Comparison of ENCODE assay signal across 28 cellular contexts in the genomic region with DNA sequence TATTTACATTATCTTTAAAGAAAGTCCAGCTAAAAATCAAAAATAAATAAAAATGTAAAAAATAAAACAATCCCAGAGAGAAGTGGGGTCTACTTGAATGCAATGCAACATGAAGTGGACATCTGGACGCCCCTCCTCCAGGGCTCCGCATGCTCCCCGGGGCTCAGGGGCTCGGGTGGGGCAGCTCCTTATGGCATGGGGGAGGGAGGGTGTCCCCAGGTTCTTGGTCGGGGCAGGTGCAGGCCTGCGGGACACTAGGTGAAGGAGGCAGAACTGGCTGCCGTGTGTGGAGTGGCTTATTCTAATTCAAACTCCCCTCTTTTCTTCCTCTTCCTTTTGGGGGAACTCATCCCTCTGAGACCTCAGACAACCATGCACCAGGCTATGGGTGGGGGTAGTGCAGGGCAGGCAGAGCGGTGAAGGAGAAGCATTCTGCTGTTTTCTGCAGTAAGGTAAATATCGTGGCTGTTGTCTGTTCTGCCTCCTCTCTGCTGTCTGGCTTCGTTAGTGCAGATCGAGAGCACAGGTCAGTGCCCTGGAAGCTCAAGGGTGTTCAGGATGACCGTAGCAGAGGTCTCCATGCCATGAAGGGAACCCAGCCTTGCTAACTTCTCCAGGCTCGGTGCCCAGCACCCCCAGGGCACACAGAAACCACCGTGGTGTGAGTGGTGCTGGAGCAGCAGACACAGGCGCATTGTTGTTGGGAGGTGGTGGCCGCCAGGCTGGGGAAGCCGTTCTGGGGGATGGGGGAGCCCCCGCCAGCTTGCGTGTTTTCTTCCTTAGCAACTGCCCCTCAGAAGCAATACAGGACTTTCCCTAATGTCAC.
A peak's percentile ranks its signal among the peaks of the same experiment; 100 is the strongest.
DNase-seq lines count a peak whose midpoint lies in the region; ATAC-seq, FAIRE-seq and TF ChIP-seq lines count a peak whose summit lies in the region.
"Had no signal": no experiment of that assay in that cellular context is flagged by ENCODE, and none has a peak within 500 bp of the region (broad histone marks: within the 10 kb centered on the region; RNA-seq: fewer than 3 reads in every experiment).

No MANE protein-coding gene starts in this region.

- in situ Hi-C loops in HepG2 (cut with HindIII; ENCODE audit: extremely low pct_ligation_motif_present, low pct_unique_long_range_greater_than_20kb), result no loop called here

- H2BK5ac ChIP-seq in H1 (ENCODE audit: low read depth, low read length), result no peak overlapping the region

- BruUV-seq in HepG2 (replicated peaks; lab: Mats Ljungman, UMichigan), result no TSS peak

- ATAC-seq in HepG2 (peak; percentile 80), upper lobe of right lung (no peak), HG03432 (IDR thresholded peaks at IDR 0.05; ENCODE audit: unreplicated experiment) (no peak)
- ATAC-seq: GM12878, Panc1 had no signal

- 84% methylated on average over 18 of the region's 19 CpGs; no CpG with 5 or more reads in 1 of the 2 experiments for WGBS in H1 (ENCODE audit: extremely low coverage in 1 of 2, insufficient coverage in 1 of 2, insufficient read length in 1 of 2, insufficient replicate concordance in 2 of 2, low coverage in 1 of 2, low lambda C conversion rate in 2 of 2, missing lambda C conversion rate in 1 of 2), 2 experiments
- WGBS in HepG2 (ENCODE audit: low lambda C conversion rate), result 17% methylated on average over 11 of the region's 19 CpGs

- no peaks in the 10 kb centered on the region for H3K27me3 ChIP-seq in H1 (replicated peaks in 1 of 4; ENCODE audit: control insufficient read depth in 3 of 4, extremely low read depth in 1 of 4, insufficient read depth in 3 of 4, low read length in 3 of 4)
- H3K27me3 ChIP-seq in HepG2 (ENCODE audit: control insufficient read depth in 1 of 2, insufficient read depth in 2 of 2, low read length in 2 of 2), result peaks cover 18 to 63% of the 10 kb centered on the region in 2 experiments; a peak in 4 of 5 replicates
- no peaks in the 10 kb centered on the region for H3K27me3 ChIP-seq in upper lobe of right lung
- H3K27me3 ChIP-seq in dorsolateral prefrontal cortex, result peaks cover 0 to 14% (median 0%) of the 10 kb centered on the region in 45 donors

- H4K8ac ChIP-seq in H1 (ENCODE audit: extremely low read depth, insufficient read depth, low read length), result no peak overlapping the region; the same call in 1 of the 2 replicates

- peak overlapping the region; percentile 67 for H4K91ac ChIP-seq in H1 (replicated peaks; ENCODE audit: insufficient read length, low read length)

- H3K9ac ChIP-seq in H1 (replicated peaks in 1 of 4; ENCODE audit: extremely low read depth in 1 of 4, low read depth in 3 of 4, low read length in 3 of 4) (no peak overlapping the region), HepG2 (ENCODE audit: insufficient read depth, low read depth, low read length) (peak overlapping the region; percentile 18; the same call in 1 of the 2 replicates)
- H3K9ac ChIP-seq: KMS-11 had no signal

- TF ChIP-seq RAD21 in H1 (IDR thresholded peaks at IDR 0.05 in 1 of 2, conservative IDR thresholded peaks at IDR 0.05 in 1 of 2; ENCODE audit: low read depth in 2 of 2, low read length in 2 of 2) (no peak), HepG2 (CRISPR knock-in tag; IDR thresholded peaks at IDR 0.05) (no peak)

- H3K27ac ChIP-seq in H1 (ENCODE audit: low read depth, low read length), result no peak overlapping the region; the same call in 1 of the 2 replicates
- no peak overlapping the region for H3K27ac ChIP-seq in HepG2 (ENCODE audit: extremely low read length, insufficient read depth, low read length)
- H3K27ac ChIP-seq in upper lobe of right lung, result no peak overlapping the region
- no peak overlapping the region for H3K27ac ChIP-seq in dorsolateral prefrontal cortex
- H3K27ac ChIP-seq: 22Rv1, C4-2B, KMS-11, SK-N-MC had no signal

- H3K79me2 ChIP-seq in H1 (ENCODE audit: control insufficient read depth in 1 of 2, insufficient read depth in 2 of 2, low read length in 2 of 2), result no peaks in the 10 kb centered on the region
- no peaks in the 10 kb centered on the region for H3K79me2 ChIP-seq in HepG2 (ENCODE audit: insufficient read depth, low read length)

- peak; percentile 40 for DNase-seq in activated CD4-positive, alpha-beta T cell treated with anti-CD3 and anti-CD28 coated beads, Interleukin-2, amount 10 ng/mL, durations not matched to agents 24 days and 14 days
- no peak for DNase-seq in activated CD4-positive, alpha-beta T cell treated with anti-CD3 and anti-CD28 coated beads for 48 hours
- peak in 1 of 2 experiments; percentile 47 for DNase-seq in H1 (ENCODE audit: low read depth in 1 of 2, low spot score in 2 of 2)
- peak; percentile 32 for DNase-seq in HepG2 (ENCODE audit: low spot score)
- DNase-seq in upper lobe of right lung, result peak; percentile 42
- no peak for DNase-seq in NCI-H82 (lab: John Stamatoyannopoulos, UW)
- no peak for DNase-seq in dorsolateral prefrontal cortex
- DNase-seq: CD8-positive, alpha-beta memory T cell; DMS 273 treated with DMSO at 0.1 percent for 48 hours; DMS79; EL; GDM1; HCEC 1CT; MM.1S; NCI-H1694; NCI-H2029 treated with DMSO at 0.1 percent for 48 hours; NCI-H526 treated with DMSO at 0.1 percent for 48 hours; SIG-M5 had no signal

- H3K4me2 ChIP-seq in H1 (ENCODE audit: insufficient read depth in 1 of 2, low read depth in 2 of 2, low read length in 2 of 2) (no peak overlapping the region; a peak in 1 of 4 replicates), HepG2 (ENCODE audit: low read depth, low read length) (peak overlapping the region; percentile 62)
- H3K4me2 ChIP-seq: KMS-11 had no signal

- no peaks in the 10 kb centered on the region for H3K27me3 Mint-ChIP-seq in activated CD4-positive, alpha-beta T cell treated with anti-CD3 and anti-CD28 coated beads, Interleukin-2, amount 10 ng/mL, durations not matched to agents 24 days and 14 days

- no peak overlapping the region for H3K27ac Mint-ChIP-seq in activated CD4-positive, alpha-beta T cell treated with anti-CD3 and anti-CD28 coated beads, Interleukin-2, amount 10 ng/mL, durations not matched to agents 24 days and 14 days
- H3K27ac Mint-ChIP-seq: B cell; CD8-positive, alpha-beta memory T cell; IgD-negative memory B cell had no signal

- TF ChIP-seq CTCF in H1 (IDR thresholded peaks at IDR 0.05; ENCODE audit: control extremely low read depth in 1 of 3, insufficient read depth in 1 of 3, low read depth in 1 of 3, low read length in 3 of 3), result no peak
- TF ChIP-seq CTCF in HepG2 (CRISPR knock-in tag; IDR thresholded peaks at IDR 0.05), result no peak
- no peak for TF ChIP-seq CTCF in upper lobe of right lung (IDR thresholded peaks at IDR 0.05)
- TF ChIP-seq CTCF in dorsolateral prefrontal cortex (IDR thresholded peaks at IDR 0.05 in 54 of 56, conservative IDR thresholded peaks at IDR 0.05 in 2 of 56; ENCODE audit: low read depth in 1 of 56, partially characterized antibody in 56 of 56), result no peak

- H3K36me3 ChIP-seq in H1 (ENCODE audit: control insufficient read depth in 2 of 4, insufficient read depth in 4 of 4, low read length in 3 of 4) (no peaks in the 10 kb centered on the region), HepG2 (replicated peaks in 1 of 2; ENCODE audit: control insufficient read depth in 1 of 2, insufficient read depth in 2 of 2, low read length in 2 of 2) (no peaks in the 10 kb centered on the region), upper lobe of right lung (no peaks in the 10 kb centered on the region)

- H3K56ac ChIP-seq in H1 (replicated peaks; ENCODE audit: insufficient read length, low read depth, low read length), result no peak overlapping the region

- no peak overlapping the region for H3K4ac ChIP-seq in H1 (replicated peaks; ENCODE audit: insufficient read length, low read depth, low read length)

- no peak overlapping the region for H3K23ac ChIP-seq in H1 (ENCODE audit: insufficient read length)

- no peaks in the 10 kb centered on the region for H3K4me1 Mint-ChIP-seq in activated CD4-positive, alpha-beta T cell treated with anti-CD3 and anti-CD28 coated beads, Interleukin-2, amount 10 ng/mL, durations not matched to agents 24 days and 14 days
- H3K4me1 Mint-ChIP-seq: B cell; CD8-positive, alpha-beta memory T cell; IgD-negative memory B cell had no signal

- H3K79me1 ChIP-seq in H1 (ENCODE audit: low read depth, low read length), result no peaks in the 10 kb centered on the region

- H3K23me2 ChIP-seq in H1 (ENCODE audit: low read depth, low read length), result no peaks in the 10 kb centered on the region

- H2AFZ ChIP-seq in H1 (ENCODE audit: low read length), result peak overlapping the region; percentile 93; the same call in 1 of the 2 replicates
- no peak overlapping the region for H2AFZ ChIP-seq in HepG2 (ENCODE audit: low read length)

- peak overlapping the region; percentile 3; the same call in 1 of the 2 replicates for H2AK5ac ChIP-seq in H1 (ENCODE audit: low read depth, low read length)

- H3K4me1 ChIP-seq in H1 (replicated peaks in 1 of 4; ENCODE audit: control insufficient read depth in 3 of 4, insufficient read depth in 4 of 4, low read length in 3 of 4) (peaks cover 0 to 19% (median 4%) of the 10 kb centered on the region in 4 experiments; a peak in 5 of 7 replicates), HepG2 (ENCODE audit: insufficient read depth, low read length) (peaks cover 81% of the 10 kb centered on the region), upper lobe of right lung (no peaks in the 10 kb centered on the region)

- POLR2A ChIA-PET in H1 (lab: Charles Lee; ENCODE audit: partially characterized antibody), result no interaction called here
- POLR2A ChIA-PET in HepG2 (lab: Yijun Ruan, JAX), result interaction anchor here (1.7 kb wide), 1 partner anchor 158 kb away, joined by 7 read pairs; no protein-coding TSS in a partner anchor

- TF ChIP-seq EP300 in H1 (IDR thresholded peaks at IDR 0.05; ENCODE audit: borderline replicate concordance in 1 of 2, low read depth in 2 of 2, low read length in 2 of 2), result no peak
- TF ChIP-seq EP300 in HepG2 (IDR thresholded peaks at IDR 0.05; ENCODE audit: low read depth in 2 of 2, low read length in 2 of 2), result no peak
- TF ChIP-seq EP300 in HepG2 (CRISPR knock-in tag; IDR thresholded peaks at IDR 0.05; ENCODE audit: borderline replicate concordance), result no peak

- H3K14ac ChIP-seq in H1 (ENCODE audit: insufficient read length), result peak overlapping the region; percentile 99

- H2BK120ac ChIP-seq in H1 (replicated peaks; ENCODE audit: low read depth, low read length), result no peak overlapping the region

- H2BK20ac ChIP-seq in H1 (ENCODE audit: low read length), result 0 out of 2 replicates have a peak overlapping the region, but pooled peaks have one; percentile 9

- H3K9me3 ChIP-seq in H1 (ENCODE audit: insufficient read depth in 2 of 2, low read depth in 1 of 2, low read length in 1 of 2), result no peaks in the 10 kb centered on the region
- no peaks in the 10 kb centered on the region for H3K9me3 ChIP-seq in HepG2 (ENCODE audit: low read length)
- no peaks in the 10 kb centered on the region for H3K9me3 ChIP-seq in upper lobe of right lung

- intact Hi-C loops in activated CD4-positive, alpha-beta T cell treated with anti-CD3 and anti-CD28 coated beads, Interleukin-2, amount 10 ng/mL, durations not matched to agents 24 days and 14 days (cut with micrococcal nuclease), result no loop called here
- intact Hi-C loops in HepG2 (cut with micrococcal nuclease; ENCODE audit: unreplicated experiment) (no loop called here), upper lobe of right lung (cut with DNase I) (no loop called here), dorsolateral prefrontal cortex (cut with DNase I) (no loop called here)

- no peak overlapping the region for H4K5ac ChIP-seq in H1 (ENCODE audit: insufficient read length, low read depth, low read length)

- FAIRE-seq in H1 (lab: Jason Lieb, UNC) (no peak), HepG2 (lab: Jason Lieb, UNC) (no peak)
- FAIRE-seq: GM12878, GM19239 had no signal

- peak overlapping the region; percentile 87 for H3K18ac ChIP-seq in H1 (ENCODE audit: extremely low read depth, low read length)

- H3K4me3 ChIP-seq in H1 (ENCODE audit: extremely low read depth in 1 of 4, insufficient read depth in 2 of 4, low read depth in 3 of 4, low read length in 4 of 4) (no peak overlapping the region), HepG2 (replicated peaks in 1 of 3; ENCODE audit: insufficient read depth in 1 of 3, low read depth in 2 of 3, low read length in 3 of 3) (peak overlapping the region in 1 of 3 experiments; percentile 39; a peak in 1 of 6 replicates), upper lobe of right lung (no peak overlapping the region), dorsolateral prefrontal cortex (no peak overlapping the region)
- H3K4me3 ChIP-seq: GM12878, SK-N-MC had no signal

- no peak overlapping the region for H3K4me3 Mint-ChIP-seq in activated CD4-positive, alpha-beta T cell treated with anti-CD3 and anti-CD28 coated beads, Interleukin-2, amount 10 ng/mL, durations not matched to agents 24 days and 14 days
- H3K4me3 Mint-ChIP-seq: B cell, IgD-negative memory B cell had no signal

- CTCF ChIA-PET in H1 (lab: Charles Lee; ENCODE audit: partially characterized antibody), result interaction anchor here (3.2 kb wide), 1 partner anchor 11 kb away, joined by 9 read pairs; no protein-coding TSS in a partner anchor
- CTCF ChIA-PET in HepG2 (lab: Yijun Ruan, JAX; ENCODE audit: low intra/inter-chr PET ratio, low total read pairs), result no interaction called here

- no peaks in the 10 kb centered on the region for H3K9me3 Mint-ChIP-seq in activated CD4-positive, alpha-beta T cell treated with anti-CD3 and anti-CD28 coated beads, Interleukin-2, amount 10 ng/mL, durations not matched to agents 24 days and 14 days
- H3K9me3 Mint-ChIP-seq: CD8-positive, alpha-beta memory T cell had no signal

- H2BK12ac ChIP-seq in H1 (ENCODE audit: low read depth, low read length), result peak overlapping the region; percentile 80; the same call in 1 of the 2 replicates

- H4K20me1 ChIP-seq in H1 (replicated peaks in 1 of 2; ENCODE audit: control insufficient read depth in 1 of 2, insufficient read depth in 2 of 2, low read length in 2 of 2) (no peaks in the 10 kb centered on the region), HepG2 (ENCODE audit: insufficient read depth, low read length) (no peaks in the 10 kb centered on the region)

- no peaks in the 10 kb centered on the region for H3K36me3 Mint-ChIP-seq in activated CD4-positive, alpha-beta T cell treated with anti-CD3 and anti-CD28 coated beads, Interleukin-2, amount 10 ng/mL, durations not matched to agents 24 days and 14 days (ENCODE audit: low read depth)
- H3K36me3 Mint-ChIP-seq: CD8-positive, alpha-beta memory T cell; IgD-negative memory B cell had no signal

- no peak for TF ChIP-seq POLR2A in H1 (IDR thresholded peaks at IDR 0.05; ENCODE audit: control extremely low read depth in 1 of 2, low read depth in 2 of 2, low read length in 2 of 2)
- TF ChIP-seq POLR2A in HepG2 (IDR thresholded peaks at IDR 0.05; ENCODE audit: insufficient read depth in 1 of 2, low read depth in 2 of 2, low read length in 2 of 2), result no peak

- 0 out of 2 replicates have a peak overlapping the region, but pooled peaks have one; percentile 25 for H2BK15ac ChIP-seq in H1 (ENCODE audit: low read length)

Comparison
In these comparisons a context has a peak if more than half of its experiments do, and no peak if none do; other contexts are left out.
1. DNase-seq: peak in activated CD4-positive, alpha-beta T cell treated with anti-CD3 and anti-CD28 coated beads, Interleukin-2, amount 10 ng/mL, durations not matched to agents 24 days and 14 days (single experiment), HepG2 (single experiment) and upper lobe of right lung (single experiment); none in activated CD4-positive, alpha-beta T cell treated with anti-CD3 and anti-CD28 coated beads for 48 hours (single experiment), NCI-H82 (single experiment) and dorsolateral prefrontal cortex (0 of 10).